ENCODE assay signal across 20 cellular contexts in genomic region chr6:113562248-113562647, GRCh38.
"Had no signal": no experiment of that assay in that cellular context is flagged by ENCODE, and none has a peak within 500 bp of the region (broad histone marks: within the 10 kb centered on the region; RNA-seq: fewer than 3 reads in every experiment).

No MANE protein-coding gene starts in this region.

- H3K27me3 ChIP-seq: ascending aorta, heart left ventricle, left lung, ovary, suprapubic skin, transverse colon, uterus had no signal

- H3K4me1 ChIP-seq: ascending aorta, suprapubic skin had no signal

- H3K4me3 ChIP-seq: ascending aorta, heart left ventricle, left lung, ovary, psoas muscle, suprapubic skin, transverse colon, uterus had no signal

- H3K4me1 Mint-ChIP-seq: activated CD4-positive, alpha-beta T cell treated with anti-CD3 and anti-CD28 coated beads, Interleukin-2, amount 10 ng/mL, durations not matched to agents 7 days and 5 days; activated naive CD4-positive, alpha-beta T cell treated with anti-CD3 and anti-CD28 coated beads, Interleukin-2, amount 50 U/mL, for 24 hours had no signal

- H3K27me3 Mint-ChIP-seq: activated CD4-positive, alpha-beta T cell treated with anti-CD3 and anti-CD28 coated beads, Interleukin-2, amount 10 ng/mL, durations not matched to agents 7 days and 5 days; activated naive CD4-positive, alpha-beta T cell treated with anti-CD3 and anti-CD28 coated beads, Interleukin-2, amount 50 U/mL, for 24 hours; stimulated activated naive CD8-positive, alpha-beta T cell treated with anti-CD3 and anti-CD28 coated beads, Interleukin-15, Interleukin-2, amounts not matched to agents 100 ng/mL and 50 ng/mL, for 24 hours had no signal

- H3K9me3 ChIP-seq: ascending aorta, heart left ventricle, left lung, ovary, psoas muscle, suprapubic skin, transverse colon, uterus had no signal

- DNase-seq: activated CD4-positive, alpha-beta T cell treated with anti-CD3 and anti-CD28 coated beads, Interleukin-2, amount 10 ng/mL, durations not matched to agents 7 days and 5 days; activated CD8-positive, alpha-beta memory T cell treated with anti-CD3 and anti-CD28 coated beads, Interleukin-2, amount 50 U/mL, for 48 hours; activated effector memory CD4-positive, alpha-beta T cell treated with anti-CD3 and anti-CD28 coated beads, Interleukin-2, amount 50 U/mL, for 16 hours; activated T-cell treated with anti-CD3 and anti-CD28 coated beads, Interleukin-2, amount 50 U/mL, for 48 hours; cerebellar nuclear complex; effector CD4-positive, alpha-beta T cell; heart left ventricle; left lung; naive B cell; ovary; psoas muscle; right cardiac atrium; stimulated activated CD4-positive, alpha-beta T cell treated with anti-CD3 and anti-CD28 coated beads, Interleukin-2, amount 100 ng/mL, for 24 hours; T1000; transverse colon; uterus had no signal

- H3K9me3 Mint-ChIP-seq: activated CD4-positive, alpha-beta T cell treated with anti-CD3 and anti-CD28 coated beads, Interleukin-2, amount 10 ng/mL, durations not matched to agents 7 days and 5 days; activated naive CD4-positive, alpha-beta T cell treated with anti-CD3 and anti-CD28 coated beads, Interleukin-2, amount 50 U/mL, for 24 hours; naive B cell; stimulated activated naive CD8-positive, alpha-beta T cell treated with anti-CD3 and anti-CD28 coated beads, Interleukin-15, Interleukin-2, amounts not matched to agents 100 ng/mL and 50 ng/mL, for 24 hours had no signal

- H3K36me3 ChIP-seq: ascending aorta, heart left ventricle, left lung, ovary, suprapubic skin, transverse colon, uterus had no signal

- H3K27ac ChIP-seq: ascending aorta, heart left ventricle, left lung, ovary, psoas muscle, suprapubic skin, transverse colon, uterus had no signal

- H3K36me3 Mint-ChIP-seq: activated naive CD4-positive, alpha-beta T cell treated with anti-CD3 and anti-CD28 coated beads, Interleukin-2, amount 50 U/mL, for 24 hours; naive B cell had no signal

- H3K27ac Mint-ChIP-seq: activated CD4-positive, alpha-beta T cell treated with anti-CD3 and anti-CD28 coated beads, Interleukin-2, amount 10 ng/mL, durations not matched to agents 7 days and 5 days; activated naive CD4-positive, alpha-beta T cell treated with anti-CD3 and anti-CD28 coated beads, Interleukin-2, amount 50 U/mL, for 24 hours; naive B cell; stimulated activated naive CD8-positive, alpha-beta T cell treated with anti-CD3 and anti-CD28 coated beads, Interleukin-15, Interleukin-2, amounts not matched to agents 100 ng/mL and 50 ng/mL, for 24 hours had no signal

- H3K4me3 Mint-ChIP-seq: activated CD4-positive, alpha-beta T cell treated with anti-CD3 and anti-CD28 coated beads, Interleukin-2, amount 10 ng/mL, durations not matched to agents 7 days and 5 days; activated naive CD4-positive, alpha-beta T cell treated with anti-CD3 and anti-CD28 coated beads, Interleukin-2, amount 50 U/mL, for 24 hours; naive B cell; stimulated activated naive CD8-positive, alpha-beta T cell treated with anti-CD3 and anti-CD28 coated beads, Interleukin-15, Interleukin-2, amounts not matched to agents 100 ng/mL and 50 ng/mL, for 24 hours had no signal

- ATAC-seq: heart left ventricle, left lung, psoas muscle, right cardiac atrium had no signal
